10 cellular contexts compared by ENCODE assay signal in genomic region chr16:68005786-68006286, GRCh38. TPM values are rescaled to one million over a fixed set of nuclear protein-coding genes. Genes with fewer than 3 reads are reported as not detected.
A peak's percentile ranks its signal among the peaks of the same experiment; 100 is the strongest.
DNase-seq lines count a peak whose midpoint lies in the region; ATAC-seq and TF ChIP-seq lines count a peak whose summit lies in the region.
"Had no signal": no experiment of that assay in that cellular context is flagged by ENCODE, and none has a peak within 500 bp of the region (broad histone marks: within the 10 kb centered on the region; RNA-seq: fewer than 3 reads in every experiment).

No MANE protein-coding gene starts in this region.

- in situ Hi-C loops in GM13977 (cut with MboI; ENCODE audit: low pct_unique_long_range_greater_than_20kb, low sequenced_read_pairs, unreplicated experiment), result no loop called here

- H3K4me3 ChIP-seq in neutrophil (ENCODE audit: low read depth in 1 of 2, low read length in 1 of 2), result peak overlapping the region; percentile 35 to 38
- H3K4me3 ChIP-seq: SJCRH30, thoracic aorta had no signal

- H3K36me3 Mint-ChIP-seq in endothelial cell (ENCODE audit: low read depth, unreplicated experiment) (no peaks in the 10 kb centered on the region), Calu3 (ENCODE audit: insufficient read depth, unreplicated experiment) (no peaks in the 10 kb centered on the region)

- H3K4me1 Mint-ChIP-seq in endothelial cell (ENCODE audit: unreplicated experiment), result peaks cover 13% of the 10 kb centered on the region
- H3K4me1 Mint-ChIP-seq in Calu3 (ENCODE audit: low read depth, unreplicated experiment), result no peaks in the 10 kb centered on the region

- H3K9me3 ChIP-seq in neutrophil, result no peaks in the 10 kb centered on the region
- H3K9me3 ChIP-seq: SJCRH30, thoracic aorta had no signal

- H3K27me3 ChIP-seq in neutrophil, result no peaks in the 10 kb centered on the region
- H3K27me3 ChIP-seq: SJCRH30 had no signal

- H3K27ac Mint-ChIP-seq in endothelial cell (ENCODE audit: unreplicated experiment), result peak overlapping the region; percentile 64
- H3K27ac Mint-ChIP-seq in Calu3 (ENCODE audit: unreplicated experiment), result no peak overlapping the region

- peak overlapping the region; percentile 100 for H3K27ac ChIP-seq in neutrophil
- H3K27ac ChIP-seq: SJCRH30 had no signal

- BruUV-seq in Calu3 (replicated peaks; lab: Mats Ljungman, UMichigan), result no TSS peak

- ATAC-seq in GM21619 (IDR thresholded peaks at IDR 0.05; ENCODE audit: unreplicated experiment), result no peak

- H3K4me3 Mint-ChIP-seq in endothelial cell (ENCODE audit: unreplicated experiment), result no peak overlapping the region
- no peak overlapping the region for H3K4me3 Mint-ChIP-seq in Calu3 (ENCODE audit: low read depth, unreplicated experiment)

- DNase-seq in GM13977 (ENCODE audit: low spot score) (peak; percentile 28), UCSD-AML1 (lab: John Stamatoyannopoulos, UW; ENCODE audit: unreplicated experiment) (peak; percentile 42), endothelial cell (ENCODE audit: low spot score) (no peak), midbrain (lab: John Stamatoyannopoulos, UW) (no peak), Calu3 (no peak), GM10266 (ENCODE audit: extremely low spot score) (no peak)

- TF ChIP-seq CTCF in GM13977 (IDR thresholded peaks at IDR 0.05; ENCODE audit: extremely low read depth, insufficient read depth, missing control alignments) (no peak), endothelial cell (IDR thresholded peaks at IDR 0.05; ENCODE audit: unreplicated experiment) (no peak), neutrophil (IDR thresholded peaks at IDR 0.05) (no peak), Calu3 (IDR thresholded peaks at IDR 0.05; ENCODE audit: unreplicated experiment) (no peak), GM10266 (IDR thresholded peaks at IDR 0.05; ENCODE audit: control insufficient read depth, insufficient read depth, low read depth, missing control alignments) (no peak)

- CTCF ChIA-PET in Calu3 (lab: Charles Lee), result interaction anchor here (1.0 to 1.1 kb wide), 3 partner anchors 8 to 17 kb away, joined by 3 to 5 read pairs (median 4); no protein-coding TSS in a partner anchor

- intact Hi-C loops in Calu3 (cut with micrococcal nuclease; ENCODE audit: unreplicated experiment), result no loop called here

- no peaks in the 10 kb centered on the region for H3K9me3 Mint-ChIP-seq in endothelial cell (ENCODE audit: unreplicated experiment)
- no peaks in the 10 kb centered on the region for H3K9me3 Mint-ChIP-seq in Calu3 (ENCODE audit: low read depth, unreplicated experiment)

- H3K27me3 Mint-ChIP-seq in endothelial cell (ENCODE audit: unreplicated experiment) (no peaks in the 10 kb centered on the region), Calu3 (ENCODE audit: unreplicated experiment) (peaks cover 15% of the 10 kb centered on the region)

- H3K4me1 ChIP-seq in neutrophil (ENCODE audit: control insufficient read depth in 1 of 2, insufficient read depth in 1 of 2, low read depth in 1 of 2, low read length in 1 of 2), result peaks cover 93 to 95% of the 10 kb centered on the region in 2 experiments
- H3K4me1 ChIP-seq: SJCRH30 had no signal

- no peaks in the 10 kb centered on the region for H3K36me3 ChIP-seq in neutrophil
- H3K36me3 ChIP-seq: SJCRH30, thoracic aorta had no signal

RNA-seq across cellular contexts. Expression of gene DPEP2, which starts 6.6 kb away (rescaled TPM):
- total RNA-seq in endothelial cell (ENCODE audit: unreplicated experiment) (1.0 TPM), Calu3 (2022) (not detected in 2 replicates)
- total RNA-seq: SJCRH30 had no signal

RNA-seq across cellular contexts. Expression of gene DPEP2NB, which starts 9.9 kb away (rescaled TPM):
- not detected for total RNA-seq in endothelial cell (ENCODE audit: unreplicated experiment)
- total RNA-seq in Calu3 (2022), result not detected in 2 replicates
- total RNA-seq: SJCRH30, thoracic aorta had no signal

RNA-seq across cellular contexts. Expression of gene DDX28, which starts 17.2 kb away (rescaled TPM):
- 10.3 TPM for total RNA-seq in endothelial cell (ENCODE audit: unreplicated experiment)
- total RNA-seq in Calu3 (2022), result 16.8 and 21.5 TPM in 2 replicates

RNA-seq across cellular contexts. Expression of gene DUS2, which starts 17.2 kb away (rescaled TPM):
- total RNA-seq in endothelial cell (ENCODE audit: unreplicated experiment), result 16.4 TPM
- 31.7 and 33.5 TPM in 2 replicates for total RNA-seq in Calu3 (2022)

RNA-seq across cellular contexts. Expression of gene DPEP3, which starts 25.5 kb away (rescaled TPM):
- total RNA-seq in endothelial cell (ENCODE audit: unreplicated experiment), result not detected
- total RNA-seq in Calu3 (2022), result not detected in 2 replicates
- total RNA-seq: SJCRH30, thoracic aorta had no signal

Comparison
In these comparisons a context has a peak if more than half of its experiments do, and no peak if none do; other contexts are left out.
1. DNase-seq: peak in GM13977 (single experiment) and UCSD-AML1 (single experiment); none in endothelial cell (single experiment), midbrain (single experiment), Calu3 (single experiment) and GM10266 (single experiment).